Comparison of ENCODE assay signal across 31 cellular contexts in the genomic region with DNA sequence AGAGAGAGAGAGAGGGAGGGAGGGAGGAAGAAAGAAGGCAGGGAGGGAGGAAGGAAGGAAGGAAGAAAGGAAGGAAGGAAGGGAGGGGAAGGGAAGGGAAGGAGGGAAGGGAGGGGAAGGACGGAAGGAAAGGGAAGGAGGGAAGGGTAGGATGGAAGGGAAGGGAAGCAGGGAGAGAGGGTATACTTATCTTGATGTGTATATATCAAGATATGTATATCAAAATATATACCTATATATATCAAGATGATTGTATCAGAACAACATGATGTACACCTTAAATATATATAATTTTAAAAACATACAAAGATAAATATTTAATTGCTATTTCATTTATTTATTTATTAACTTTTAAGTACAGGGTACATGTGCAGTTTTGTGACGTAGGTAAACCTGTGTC.
A peak's percentile ranks its signal among the peaks of the same experiment; 100 is the strongest.
DNase-seq lines count a peak whose midpoint lies in the region; ATAC-seq, FAIRE-seq and TF ChIP-seq lines count a peak whose summit lies in the region.
"Had no signal": no experiment of that assay in that cellular context is flagged by ENCODE, and none has a peak within 500 bp of the region (broad histone marks: within the 10 kb centered on the region; RNA-seq: fewer than 3 reads in every experiment).

No MANE protein-coding gene starts in this region.

- no peaks in the 10 kb centered on the region for H3K9me1 ChIP-seq in K562 (ENCODE audit: control insufficient read depth, insufficient read depth, low read length)

- H2AFZ ChIP-seq in HepG2 (ENCODE audit: low read length) (no peak overlapping the region), K562 (ENCODE audit: low read depth, low read length) (no peak overlapping the region)

- no peaks in the 10 kb centered on the region for H4K20me1 ChIP-seq in HepG2 (ENCODE audit: insufficient read depth, low read length)
- H4K20me1 ChIP-seq in K562 (replicated peaks; ENCODE audit: control insufficient read depth, insufficient read depth, low read length): no peaks in the 10 kb centered on the region
- H4K20me1 ChIP-seq: BLaER1; BLaER1 treated with 17β-estradiol and CSF1 and Interleukin-3, amounts not matched to agents 10 nM and 100 nM had no signal

- ATAC-seq in HepG2 (no peak), right lobe of liver (no peak), K562 (no peak), esophagus mucosa (no peak)
- ATAC-seq: A549; CD8-positive, alpha-beta T cell had no signal

- TF ChIP-seq EP300 in HepG2 (IDR thresholded peaks at IDR 0.05; ENCODE audit: low read depth in 2 of 2, low read length in 2 of 2): no peak
- TF ChIP-seq EP300 in HepG2 (CRISPR knock-in tag; IDR thresholded peaks at IDR 0.05; ENCODE audit: borderline replicate concordance): no peak
- TF ChIP-seq EP300 in K562 (IDR thresholded peaks at IDR 0.05; ENCODE audit: low read length): no peak

- no peak overlapping the region for H3K4me2 ChIP-seq in HepG2 (ENCODE audit: low read depth, low read length)
- no peak overlapping the region for H3K4me2 ChIP-seq in K562 (ENCODE audit: insufficient read depth, low read length)
- H3K4me2 ChIP-seq: A549; BLaER1; BLaER1 treated with 17β-estradiol and CSF1 and Interleukin-3, amounts not matched to agents 10 nM and 100 nM had no signal

- in situ Hi-C loops in HepG2 (cut with HindIII; ENCODE audit: extremely low pct_ligation_motif_present, low pct_unique_long_range_greater_than_20kb) (no loop called here), K562 (cut with MboI) (no loop called here)

- CTCF ChIA-PET in HepG2 (lab: Yijun Ruan, JAX; ENCODE audit: low intra/inter-chr PET ratio, low total read pairs): no interaction called here
- CTCF ChIA-PET in K562 (lab: Yijun Ruan, JAX; ENCODE audit: low intra/inter-chr PET ratio): no interaction called here

- H3K4me1 ChIP-seq in HepG2 (ENCODE audit: insufficient read depth, low read length) (peaks cover 13% of the 10 kb centered on the region), right lobe of liver (no peaks in the 10 kb centered on the region), K562 (replicated peaks in 1 of 2; ENCODE audit: control insufficient read depth in 2 of 2, insufficient read depth in 2 of 2, low read length in 2 of 2) (no peaks in the 10 kb centered on the region)
- H3K4me1 ChIP-seq: A549; BE2C; BLaER1; BLaER1 treated with 17β-estradiol and CSF1 and Interleukin-3, amounts not matched to agents 10 nM and 100 nM; Caco-2 had no signal

- POLR2A ChIA-PET in HepG2 (lab: Yijun Ruan, JAX): no interaction called here
- POLR2A ChIA-PET in K562 (lab: Yijun Ruan, JAX): interaction anchor here (0.6 kb wide), 1 partner anchor 393 kb away, joined by 3 read pairs; no protein-coding TSS in a partner anchor

- DNase-seq in HepG2 (ENCODE audit: low spot score) (no peak), right lobe of liver (no peak), K562 (ENCODE audit: extremely low read depth in 1 of 4, low spot score in 3 of 4) (no peak)
- DNase-seq: 8988T; ACHN; AML-193; BE2C; C1 segment of cervical spinal cord; Caco-2; Calu3; CD4-positive, alpha-beta memory T cell; CD4-positive, alpha-beta T cell; CD4-positive, CD25-positive, alpha-beta regulatory T cell; CD8-positive, alpha-beta memory T cell; CD8-positive, alpha-beta T cell; COR-L47; DMS 273 treated with DMSO at 0.1 percent for 48 hours; DMS153; DMS53; DMS79; DMS79 treated with DMSO at 0.1 percent for 48 hours; DND-41; EL had no signal

- no peak for TF ChIP-seq CTCF in HepG2 (CRISPR knock-in tag; IDR thresholded peaks at IDR 0.05)
- no peak for TF ChIP-seq CTCF in right lobe of liver (IDR thresholded peaks at IDR 0.05)
- TF ChIP-seq CTCF in K562 (IDR thresholded peaks at IDR 0.05 in 2 of 3, conservative IDR thresholded peaks at IDR 0.05 in 1 of 3; ENCODE audit: insufficient read depth in 2 of 3, low read depth in 1 of 3, low read length in 3 of 3): no peak

- intact Hi-C loops in HepG2 (cut with micrococcal nuclease; ENCODE audit: unreplicated experiment) (no loop called here), right lobe of liver (cut with DNase I) (no loop called here), K562 (cut with micrococcal nuclease) (no loop called here)

- no TSS peak for BruUV-seq in HepG2 (replicated peaks; lab: Mats Ljungman, UMichigan)
- BruUV-seq in K562 (replicated peaks; lab: Mats Ljungman, UMichigan): no TSS peak

- H3K36me3 ChIP-seq in HepG2 (replicated peaks in 1 of 2; ENCODE audit: control insufficient read depth in 1 of 2, insufficient read depth in 2 of 2, low read length in 2 of 2) (no peaks in the 10 kb centered on the region), right lobe of liver (no peaks in the 10 kb centered on the region), K562 (ENCODE audit: control insufficient read depth, insufficient read depth, low read length) (no peaks in the 10 kb centered on the region)
- H3K36me3 ChIP-seq: BE2C; BLaER1; BLaER1 treated with 17β-estradiol and CSF1 and Interleukin-3, amounts not matched to agents 10 nM and 100 nM had no signal

- H3K9me3 ChIP-seq in HepG2 (ENCODE audit: low read length) (no peaks in the 10 kb centered on the region), right lobe of liver (no peaks in the 10 kb centered on the region), K562 (replicated peaks; ENCODE audit: control insufficient read depth, insufficient read depth, low read depth, low read length) (no peaks in the 10 kb centered on the region)
- H3K9me3 ChIP-seq: A549, BE2C, BLaER1, Caco-2 had no signal

- no peak overlapping the region for H3K9ac ChIP-seq in HepG2 (ENCODE audit: insufficient read depth, low read depth, low read length)
- no peak overlapping the region for H3K9ac ChIP-seq in K562 (ENCODE audit: insufficient read depth in 1 of 2, low read depth in 2 of 2, low read length in 2 of 2)
- H3K9ac ChIP-seq: BLaER1; BLaER1 treated with 17β-estradiol and CSF1 and Interleukin-3, amounts not matched to agents 10 nM and 100 nM had no signal

- 0% methylated on average over 2 of the region's 2 CpGs for WGBS in HepG2 (ENCODE audit: low lambda C conversion rate)
- WGBS in right lobe of liver (ENCODE audit: insufficient coverage, low coverage, low lambda C conversion rate, missing lambda C conversion rate): 25% methylated on average over 2 of the region's 2 CpGs
- 0% methylated on average over 1 of the region's 2 CpGs for WGBS in K562 (ENCODE audit: insufficient coverage, low coverage, missing lambda C conversion rate)

- TF ChIP-seq POLR2A in HepG2 (IDR thresholded peaks at IDR 0.05; ENCODE audit: insufficient read depth in 1 of 2, low read depth in 2 of 2, low read length in 2 of 2) (no peak), right lobe of liver (IDR thresholded peaks at IDR 0.05) (no peak), K562 (conservative IDR thresholded peaks at IDR 0.05) (no peak)

- TF ChIP-seq RAD21 in HepG2 (CRISPR knock-in tag; IDR thresholded peaks at IDR 0.05) (no peak), K562 (CRISPR knock-in tag; conservative IDR thresholded peaks at IDR 0.05 in 1 of 2, IDR thresholded peaks at IDR 0.05 in 1 of 2) (no peak)

- H3K27me3 ChIP-seq in HepG2 (ENCODE audit: control insufficient read depth in 1 of 2, insufficient read depth in 2 of 2, low read length in 2 of 2): no peaks in the 10 kb centered on the region
- H3K27me3 ChIP-seq in right lobe of liver: no peaks in the 10 kb centered on the region
- peaks cover 0 to 5% of the 10 kb centered on the region in 2 experiments; a peak in 1 of 5 replicates for H3K27me3 ChIP-seq in K562 (ENCODE audit: control insufficient read depth in 2 of 2, insufficient read depth in 2 of 2, low read length in 2 of 2)
- H3K27me3 ChIP-seq: BLaER1; BLaER1 treated with 17β-estradiol and CSF1 and Interleukin-3, amounts not matched to agents 10 nM and 100 nM had no signal

- no peak for FAIRE-seq in HepG2 (lab: Jason Lieb, UNC)
- no peak for FAIRE-seq in K562 (lab: Jason Lieb, UNC)
- FAIRE-seq: A204.1, A549, D721Med had no signal

- H3K4me3 ChIP-seq in HepG2 (replicated peaks in 1 of 3; ENCODE audit: insufficient read depth in 1 of 3, low read depth in 2 of 3, low read length in 3 of 3) (no peak overlapping the region), right lobe of liver (no peak overlapping the region), K562 (no peak overlapping the region)
- H3K4me3 ChIP-seq: A549; BLaER1; BLaER1 treated with 17β-estradiol and CSF1 and Interleukin-3, amounts not matched to agents 10 nM and 100 nM had no signal

- H3K79me2 ChIP-seq in HepG2 (ENCODE audit: insufficient read depth, low read length) (no peaks in the 10 kb centered on the region), K562 (ENCODE audit: control insufficient read depth, insufficient read depth, low read length) (no peaks in the 10 kb centered on the region)

- no peak overlapping the region for H3K27ac ChIP-seq in HepG2 (ENCODE audit: extremely low read length, insufficient read depth, low read length)
- H3K27ac ChIP-seq in right lobe of liver: no peak overlapping the region
- H3K27ac ChIP-seq in K562 (ENCODE audit: extremely low read depth, low read depth, low read length): no peak overlapping the region
- H3K27ac ChIP-seq: 22Rv1; A549; BLaER1; BLaER1 treated with 17β-estradiol and CSF1 and Interleukin-3, amounts not matched to agents 10 nM and 100 nM; C4-2B had no signal

TF ChIP-seq in HepG2, 621 proteins besides CTCF, POLR2A, EP300 and RAD21:
- 0 out of 2 replicates have a peak, but pooled peaks have one; percentile 37 for TF ChIP-seq PCBP1 (IDR thresholded peaks at IDR 0.05; ENCODE audit: borderline replicate concordance, low read depth, low read length)
- no peak for TF ChIP-seq PHF5A (CRISPR knock-in tag; IDR thresholded peaks at IDR 0.05; ENCODE audit: low read depth, unreplicated experiment)
- peak; percentile 83 for TF ChIP-seq HNRNPK (IDR thresholded peaks at IDR 0.05; ENCODE audit: low read depth, low read length, poor library complexity, severe bottlenecking)

TF ChIP-seq in K562, 482 proteins besides CTCF, POLR2A, EP300 and RAD21:
- TF ChIP-seq PCBP2 (IDR thresholded peaks at IDR 0.05; ENCODE audit: low read depth, low read length, poor library complexity, severe bottlenecking) (peak; percentile 71), SMARCA4 (IDR thresholded peaks at IDR 0.05) (no peak), HNRNPK (IDR thresholded peaks at IDR 0.05; ENCODE audit: low read depth, low read length, poor library complexity, severe bottlenecking) (peak; percentile 82)

Comparison
In these comparisons a context has a peak if more than half of its experiments do, and no peak if none do; other contexts are left out.
1. Of the 241 proteins assayed by ChIP-seq in both HepG2 and K562: peak only in HepG2: PCBP1; only in K562: PCBP2; in both: HNRNPK; in neither: 238.